ENCODE assay signal across 9 cellular contexts in the genomic region with DNA sequence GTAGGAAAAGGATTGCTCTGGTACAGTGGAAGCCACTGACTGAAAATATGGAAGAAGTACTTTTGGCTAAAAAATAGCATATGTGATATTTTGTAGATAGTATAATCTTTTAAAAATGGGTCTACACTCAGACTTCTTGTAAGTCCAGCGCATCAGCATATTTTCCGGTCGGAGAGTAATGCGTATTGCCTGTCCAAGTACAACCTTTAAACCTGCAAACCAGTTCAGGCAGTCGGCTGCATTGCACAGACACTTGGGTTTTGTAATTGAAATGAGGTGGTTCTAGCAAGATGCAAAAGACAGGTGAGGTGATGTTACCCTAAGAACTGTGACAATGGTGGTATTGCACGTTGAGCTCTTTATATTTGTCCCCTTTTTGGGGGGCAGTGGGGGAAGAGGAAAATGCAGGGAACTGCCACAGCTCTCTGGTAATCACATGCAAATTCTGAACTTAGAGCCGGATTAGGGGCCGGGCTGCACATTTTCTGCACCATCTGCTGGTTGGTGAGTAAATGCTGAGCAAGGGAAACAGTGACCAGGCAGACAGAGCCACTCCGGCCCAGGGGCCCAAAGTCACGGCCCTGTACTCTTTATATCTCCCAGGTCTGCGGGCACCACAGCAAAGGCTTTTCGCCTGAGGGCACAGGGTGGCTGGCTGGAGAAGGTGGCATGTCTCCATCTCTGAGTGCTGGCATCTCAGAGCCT. TPM values are rescaled to one million over a fixed set of nuclear protein-coding genes. Genes with fewer than 3 reads are reported as not detected.
DNase-seq lines count a peak whose midpoint lies in the region; ATAC-seq and TF ChIP-seq lines count a peak whose summit lies in the region.
"Had no signal": no experiment of that assay in that cellular context is flagged by ENCODE, and none has a peak within 500 bp of the region (broad histone marks: within the 10 kb centered on the region; RNA-seq: fewer than 3 reads in every experiment).

No MANE protein-coding gene starts in this region.

- H3K9me3 Mint-ChIP-seq in GM23338 (0 out of 3 replicates have a peak, but pooled peaks cover 3% of the 10 kb centered on the region), naive B cell (peaks cover 0 to 2% (median 0%) of the 10 kb centered on the region in 7 donors)

- H3K36me3 Mint-ChIP-seq in GM23338 (ENCODE audit: low read depth): peaks cover 8% of the 10 kb centered on the region; the same call in 2 of the 3 replicates
- peaks cover 0 to 14% of the 10 kb centered on the region in 2 donors for H3K36me3 Mint-ChIP-seq in naive B cell

- H3K27me3 Mint-ChIP-seq in GM23338 (ENCODE audit: insufficient read depth, low read depth, poor library complexity): peaks cover 36% of the 10 kb centered on the region
- peaks cover 46 to 74% (median 71%) of the 10 kb centered on the region in 3 donors for H3K27me3 Mint-ChIP-seq in naive B cell

- H3K9me2 ChIP-seq in GM23338 (ENCODE audit: insufficient read depth): no peaks in the 10 kb centered on the region

- H3K4me1 Mint-ChIP-seq in GM23338 (peaks cover 28% of the 10 kb centered on the region), naive B cell (peaks cover 16 to 45% (median 27%) of the 10 kb centered on the region in 3 donors)

- 0 out of 2 replicates have a peak, but pooled peaks cover 3% of the 10 kb centered on the region for H3F3A ChIP-seq in GM23338 (replicated peaks; ENCODE audit: low read depth)

- no peak overlapping the region for H3K27ac ChIP-seq in GM23338 (ENCODE audit: low read depth)

- no peaks in the 10 kb centered on the region for H3K9me3 ChIP-seq in adipocyte (ENCODE audit: control insufficient read depth, low read length)

- ATAC-seq in GM23338: no peak
- ATAC-seq in naive B cell (ENCODE audit: low read depth in 2 of 2): no peak

- H3K4me1 ChIP-seq in GM23338 (ENCODE audit: insufficient read depth) (peaks cover 19% of the 10 kb centered on the region), adipocyte (ENCODE audit: control insufficient read depth, insufficient read depth, low read length) (peaks cover 20% of the 10 kb centered on the region)

- H3K79me2 ChIP-seq in GM23338 (replicated peaks; ENCODE audit: insufficient read depth): peaks cover 33% of the 10 kb centered on the region

- H3K36me3 ChIP-seq in GM23338 (ENCODE audit: insufficient read depth) (no peaks in the 10 kb centered on the region), adipocyte (ENCODE audit: control insufficient read depth, insufficient read depth, low read length, severe bottlenecking) (no peaks in the 10 kb centered on the region)

- peak; percentile 80 for DNase-seq in D341Med (ENCODE audit: low spot score)
- no peak for DNase-seq in GM23338 (ENCODE audit: low spot score)
- no peak for DNase-seq in adipocyte (ENCODE audit: low read depth)
- DNase-seq in naive B cell: no peak
- DNase-seq in activated naive CD4-positive, alpha-beta T cell treated with Interleukin-2 at 50 U/mL for 16 hours: no peak
- DNase-seq in SKM-1 (lab: John Stamatoyannopoulos, UW; ENCODE audit: unreplicated experiment): no peak
- no peak for DNase-seq in NCI-H510A (lab: John Stamatoyannopoulos, UW)
- no peak for DNase-seq in cerebellar nuclear complex (lab: John Stamatoyannopoulos, UW)
- DNase-seq: SW 1271 had no signal

- H3K4me2 ChIP-seq in GM23338: peak overlapping the region; percentile 98

- no peak overlapping the region for H3K27ac Mint-ChIP-seq in GM23338
- H3K27ac Mint-ChIP-seq in naive B cell: peak overlapping the region in 1 of 6 donors; percentile 49

- H3K27me3 ChIP-seq in GM23338 (ENCODE audit: insufficient read depth) (peaks cover 45% of the 10 kb centered on the region), adipocyte (replicated peaks; ENCODE audit: control insufficient read depth, insufficient read depth, low read length) (peaks cover 12% of the 10 kb centered on the region)

- no peak for TF ChIP-seq CTCF in GM23338 (conservative IDR thresholded peaks at IDR 0.05; ENCODE audit: low read depth in 2 of 2)

- H3K4me3 Mint-ChIP-seq in GM23338: peak overlapping the region; percentile 94
- H3K4me3 Mint-ChIP-seq in naive B cell: peak overlapping the region in 5 of 8 donors; percentile 29 to 97 (median 44)

- H3K4me3 ChIP-seq in GM23338 (peak overlapping the region; percentile 97), adipocyte (ENCODE audit: low read length) (peak overlapping the region; percentile 87)

- H3K9ac ChIP-seq in adipocyte (ENCODE audit: low read length): no peak overlapping the region

- no peak overlapping the region for H2AFZ ChIP-seq in GM23338

- H4K20me1 ChIP-seq in GM23338 (replicated peaks; ENCODE audit: insufficient read depth): peaks cover 12% of the 10 kb centered on the region

TF ChIP-seq in GM23338, 12 proteins besides CTCF, POLR2A, EP300 and RAD21 (continues in another document):
- no peak for TF ChIP-seq NANOG (IDR thresholded peaks at IDR 0.05; ENCODE audit: borderline replicate concordance)
- TF ChIP-seq, protein P1, sequence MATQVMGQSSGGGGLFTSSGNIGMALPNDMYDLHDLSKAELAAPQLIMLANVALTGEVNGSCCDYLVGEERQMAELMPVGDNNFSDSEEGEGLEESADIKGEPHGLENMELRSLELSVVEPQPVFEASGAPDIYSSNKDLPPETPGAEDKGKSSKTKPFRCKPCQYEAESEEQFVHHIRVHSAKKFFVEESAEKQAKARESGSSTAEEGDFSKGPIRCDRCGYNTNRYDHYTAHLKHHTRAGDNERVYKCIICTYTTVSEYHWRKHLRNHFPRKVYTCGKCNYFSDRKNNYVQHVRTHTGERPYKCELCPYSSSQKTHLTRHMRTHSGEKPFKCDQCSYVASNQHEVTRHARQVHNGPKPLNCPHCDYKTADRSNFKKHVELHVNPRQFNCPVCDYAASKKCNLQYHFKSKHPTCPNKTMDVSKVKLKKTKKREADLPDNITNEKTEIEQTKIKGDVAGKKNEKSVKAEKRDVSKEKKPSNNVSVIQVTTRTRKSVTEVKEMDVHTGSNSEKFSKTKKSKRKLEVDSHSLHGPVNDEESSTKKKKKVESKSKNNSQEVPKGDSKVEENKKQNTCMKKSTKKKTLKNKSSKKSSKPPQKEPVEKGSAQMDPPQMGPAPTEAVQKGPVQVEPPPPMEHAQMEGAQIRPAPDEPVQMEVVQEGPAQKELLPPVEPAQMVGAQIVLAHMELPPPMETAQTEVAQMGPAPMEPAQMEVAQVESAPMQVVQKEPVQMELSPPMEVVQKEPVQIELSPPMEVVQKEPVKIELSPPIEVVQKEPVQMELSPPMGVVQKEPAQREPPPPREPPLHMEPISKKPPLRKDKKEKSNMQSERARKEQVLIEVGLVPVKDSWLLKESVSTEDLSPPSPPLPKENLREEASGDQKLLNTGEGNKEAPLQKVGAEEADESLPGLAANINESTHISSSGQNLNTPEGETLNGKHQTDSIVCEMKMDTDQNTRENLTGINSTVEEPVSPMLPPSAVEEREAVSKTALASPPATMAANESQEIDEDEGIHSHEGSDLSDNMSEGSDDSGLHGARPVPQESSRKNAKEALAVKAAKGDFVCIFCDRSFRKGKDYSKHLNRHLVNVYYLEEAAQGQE (IDR thresholded peaks at IDR 0.05; ENCODE audit: unreplicated experiment): no peak
- TF ChIP-seq ZNF114 (CRISPR knock-in tag; IDR thresholded peaks at IDR 0.05): no peak
- no peak for TF ChIP-seq ZNF331 (CRISPR knock-in tag; IDR thresholded peaks at IDR 0.05; ENCODE audit: low read depth)
- TF ChIP-seq JUNB (IDR thresholded peaks at IDR 0.05; ENCODE audit: unreplicated experiment): no peak
- no peak for TF ChIP-seq CREB1 (CRISPR knock-in tag; IDR thresholded peaks at IDR 0.05; ENCODE audit: low read depth)
- no peak for TF ChIP-seq POLR2AphosphoS5 (IDR thresholded peaks at IDR 0.05; ENCODE audit: low read depth)
- no peak for TF ChIP-seq EZH2phosphoT487 (IDR thresholded peaks at IDR 0.05; ENCODE audit: unreplicated experiment)
- TF ChIP-seq STAT1 (IDR thresholded peaks at IDR 0.05; ENCODE audit: unreplicated experiment): no peak

RNA-seq across cellular contexts. Expression of a gene that starts 2.3 kb away (rescaled TPM):
- 11.1 and 14.3 TPM in 2 replicates for total RNA-seq in GM23338 (2014; rRNA removed; shearing (Covaris generic))
- polyA plus RNA-seq in GM23338 (2016; fragmentation: Nextera tagmentation; extraction: Ambion mirVana) (4.5 and 4.9 TPM in 2 replicates), naive B cell (ENCODE audit: low read depth in 6 of 6) (1 to 10 TPM; 1.1 to 4.0 (median 2.6) TPM)
